In the genomic region with DNA sequence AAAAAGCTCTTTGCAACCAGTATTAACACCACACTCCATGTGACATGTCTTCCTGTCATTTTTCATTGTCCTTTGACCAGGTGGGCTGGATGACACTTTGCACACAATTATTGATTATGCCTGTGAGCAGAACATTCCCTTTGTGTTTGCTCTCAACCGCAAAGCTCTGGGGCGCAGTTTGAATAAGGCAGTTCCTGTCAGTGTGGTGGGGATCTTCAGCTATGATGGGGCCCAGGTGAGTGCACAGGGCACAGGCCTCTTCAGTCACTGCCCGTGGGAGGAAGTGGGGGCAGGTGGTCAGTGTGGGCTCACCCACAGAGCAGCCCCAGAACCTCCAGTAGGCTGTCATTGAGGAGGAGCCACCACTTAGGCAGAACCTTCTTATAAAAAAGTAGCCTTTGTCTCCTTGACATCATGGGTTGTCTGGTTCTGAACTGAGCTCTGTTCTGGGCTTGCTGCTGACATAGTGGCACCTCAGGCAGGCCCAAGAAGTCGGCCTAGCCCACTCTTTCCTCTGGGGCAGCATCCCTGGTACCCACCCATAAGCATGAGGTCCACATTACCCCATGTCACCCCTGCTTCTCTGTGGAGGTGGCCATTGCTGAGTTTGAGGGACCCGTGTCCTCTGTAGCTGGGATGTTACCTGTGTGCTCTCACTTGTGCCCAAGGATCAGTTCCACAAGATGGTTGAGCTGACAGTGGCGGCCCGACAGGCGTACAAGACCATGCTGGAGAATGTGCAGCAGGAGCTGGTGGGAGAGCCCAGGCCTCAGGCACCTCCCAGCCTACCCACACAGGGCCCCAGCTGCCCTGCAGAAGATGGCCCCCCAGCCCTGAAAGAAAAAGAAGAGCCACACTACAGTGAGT, we compare ENCODE assay signal across 15 cellular contexts. TPM values are rescaled to one million over a fixed set of nuclear protein-coding genes. Genes with fewer than 3 reads are reported as not detected.
DNase-seq lines count a peak whose midpoint lies in the region; ATAC-seq and TF ChIP-seq lines count a peak whose summit lies in the region.
"Had no signal": no experiment of that assay in that cellular context is flagged by ENCODE, and none has a peak within 500 bp of the region (broad histone marks: within the 10 kb centered on the region; RNA-seq: fewer than 3 reads in every experiment).

No MANE protein-coding gene starts in this region.

- peaks cover 0 to 97% of the 10 kb centered on the region in 2 experiments; a peak in 1 of 3 replicates for H3K36me3 ChIP-seq in HEK293 (ENCODE audit: control insufficient read depth in 2 of 2, insufficient read depth in 1 of 2, low read length in 2 of 2)
- peaks cover 56 to 99% of the 10 kb centered on the region in 2 donors for H3K36me3 ChIP-seq in neuronal stem cell (replicated peaks in 1 of 2; ENCODE audit: control insufficient read depth in 2 of 2, insufficient read depth in 2 of 2, low read length in 2 of 2)

- DNase-seq in NCI-H2107 treated with DMSO at 0.1 percent for 48 hours (lab: John Stamatoyannopoulos, UW; ENCODE audit: unreplicated experiment) (peak; percentile 23), NCI-H2107 (lab: John Stamatoyannopoulos, UW) (no peak), neuronal stem cell (ENCODE audit: low spot score) (no peak), GM10266 (ENCODE audit: extremely low spot score) (no peak), SHP77 (lab: John Stamatoyannopoulos, UW) (no peak), HuH-7.5 (ENCODE audit: low spot score) (no peak)
- DNase-seq in central memory CD8-positive, alpha-beta T cell (ENCODE audit: low spot score in 2 of 2), result no peak
- DNase-seq: 8988T; activated CD4-positive, alpha-beta T cell treated with anti-CD3 and anti-CD28 coated beads for 4 hours; activated naive CD4-positive, alpha-beta T cell treated with Interleukin-2 at 50 U/mL for 16 hours; cerebellar nuclear complex; GM23248; RPMI8226 had no signal

- no peaks in the 10 kb centered on the region for H3K9me3 Mint-ChIP-seq in central memory CD8-positive, alpha-beta T cell

- no peak overlapping the region for H3K4me2 ChIP-seq in neuronal stem cell (ENCODE audit: insufficient read depth, low read length, poor library complexity, severe bottlenecking)

- no peak for ATAC-seq in central memory CD8-positive, alpha-beta T cell (replicated peaks; ENCODE audit: extremely low read depth, poor library complexity, severe bottlenecking)

- no peak overlapping the region for H2BK5ac ChIP-seq in neuronal stem cell (ENCODE audit: low read length)

- CTCF ChIA-PET in HEK293 (lab: Yijun Ruan, JAX), result interaction anchor here (0.6 to 2.2 kb wide), 3 partner anchors 155 to 445 kb away, joined by 3 to 5 read pairs (median 3); no protein-coding TSS in a partner anchor

- H2AK5ac ChIP-seq in neuronal stem cell (ENCODE audit: low read depth, low read length), result no peak overlapping the region

- no peak overlapping the region for H3K14ac ChIP-seq in neuronal stem cell (ENCODE audit: low read length)

- peak overlapping the region; percentile 85 for H3K27ac Mint-ChIP-seq in central memory CD8-positive, alpha-beta T cell (ENCODE audit: low read depth)

- no peaks in the 10 kb centered on the region for H3K4me1 ChIP-seq in HEK293 (ENCODE audit: control insufficient read depth, insufficient read depth, low read length)
- H3K4me1 ChIP-seq in neuronal stem cell (ENCODE audit: control insufficient read depth in 2 of 2, insufficient read depth in 1 of 2, low read depth in 1 of 2, low read length in 2 of 2), result no peaks in the 10 kb centered on the region

- no peaks in the 10 kb centered on the region for H3K79me1 ChIP-seq in neuronal stem cell (ENCODE audit: low read depth, low read length)

- no peak overlapping the region for H4K8ac ChIP-seq in neuronal stem cell (ENCODE audit: low read depth, low read length)

- no peak for TF ChIP-seq CTCF in HEK293 (tag by site-specific recombination; IDR thresholded peaks at IDR 0.05)
- TF ChIP-seq CTCF in GM10266 (IDR thresholded peaks at IDR 0.05; ENCODE audit: control insufficient read depth, insufficient read depth, low read depth, missing control alignments), result no peak

- H3K9me3 ChIP-seq in HEK293 (ENCODE audit: control insufficient read depth, insufficient read depth, low read depth, low read length) (no peaks in the 10 kb centered on the region), neuronal stem cell (replicated peaks in 1 of 2; ENCODE audit: control insufficient read depth in 2 of 2, insufficient read depth in 1 of 2, low read depth in 1 of 2, low read length in 2 of 2) (no peaks in the 10 kb centered on the region)

- no peaks in the 10 kb centered on the region for H3K27me3 ChIP-seq in neuronal stem cell (ENCODE audit: control insufficient read depth in 3 of 3, insufficient read depth in 3 of 3, low read depth in 1 of 3, low read length in 3 of 3)

- no CpG with 5 or more reads among the region's 8 CpGs for WGBS in neuronal stem cell (ENCODE audit: extremely low coverage in 2 of 2, insufficient read length in 2 of 2, insufficient replicate concordance in 1 of 2), 2 donors

- H3K9ac ChIP-seq in neuronal stem cell (ENCODE audit: low read depth, low read length, poor library complexity), result peak overlapping the region; percentile 25
- H3K9ac ChIP-seq: GM23248 had no signal

- no peak overlapping the region for H4K91ac ChIP-seq in neuronal stem cell (ENCODE audit: low read depth, low read length, poor library complexity)

- H3K36me3 Mint-ChIP-seq in central memory CD8-positive, alpha-beta T cell (ENCODE audit: insufficient read depth), result peaks cover 74% of the 10 kb centered on the region

- no peaks in the 10 kb centered on the region for H3K27me3 Mint-ChIP-seq in central memory CD8-positive, alpha-beta T cell

- POLR2A ChIA-PET in HEK293 (lab: Yijun Ruan, JAX), result no interaction called here

- H3K4ac ChIP-seq in neuronal stem cell (ENCODE audit: low read length), result no peak overlapping the region

- H2BK120ac ChIP-seq in neuronal stem cell (ENCODE audit: low read depth, low read length), result no peak overlapping the region

- H2BK12ac ChIP-seq in neuronal stem cell (ENCODE audit: low read length), result no peak overlapping the region

- H3K18ac ChIP-seq in neuronal stem cell (ENCODE audit: low read length), result no peak overlapping the region

- H3K4me1 Mint-ChIP-seq in central memory CD8-positive, alpha-beta T cell, result peaks cover 16% of the 10 kb centered on the region

- no peak overlapping the region for H2BK15ac ChIP-seq in neuronal stem cell (ENCODE audit: low read length)

- no peak overlapping the region for H3K27ac ChIP-seq in HEK293 (ENCODE audit: extremely low read depth, low read depth, low read length)
- H3K27ac ChIP-seq in neuronal stem cell (replicated peaks; ENCODE audit: low read length), result no peak overlapping the region
- H3K27ac ChIP-seq: epithelial cell of prostate, GM23248 had no signal

- H3K23ac ChIP-seq in neuronal stem cell (ENCODE audit: low read depth, low read length, poor library complexity), result no peak overlapping the region

- no peak overlapping the region for H2AFZ ChIP-seq in neuronal stem cell (ENCODE audit: low read length)
- H2AFZ ChIP-seq: GM23248 had no signal

- H3K4me3 ChIP-seq in HEK293 (ENCODE audit: low read depth, low read length), result no peak overlapping the region
- H3K4me3 ChIP-seq in neuronal stem cell (ENCODE audit: low read length in 2 of 2), result no peak overlapping the region
- H3K4me3 ChIP-seq: GM23248 had no signal

- no peak overlapping the region for H3K4me3 Mint-ChIP-seq in central memory CD8-positive, alpha-beta T cell

TF ChIP-seq in HEK293, 187 proteins besides CTCF, POLR2A, EP300 and RAD21:
- TF ChIP-seq ZNF571 (tag by site-specific recombination; IDR thresholded peaks at IDR 0.05) (no peak), EGR2 (tag by site-specific recombination; IDR thresholded peaks at IDR 0.05; ENCODE audit: low read depth) (peak; percentile 32; the same call in 1 of the 2 replicates)

RNA-seq across cellular contexts. Expression of a gene that starts 39.3 kb away (rescaled TPM):
- polyA plus RNA-seq in neuronal stem cell (2013, experiment 1 of 2), result 75.3 TPM
- polyA plus RNA-seq in neuronal stem cell (2013, experiment 2 of 2), result 79.8 TPM

RNA-seq across cellular contexts. Expression of a gene that starts 46.6 kb away (rescaled TPM):
- 325 TPM for polyA plus RNA-seq in neuronal stem cell (2013, experiment 1 of 2)
- 323 TPM for polyA plus RNA-seq in neuronal stem cell (2013, experiment 2 of 2)
